9 cellular contexts compared by ENCODE assay signal in the genomic region with DNA sequence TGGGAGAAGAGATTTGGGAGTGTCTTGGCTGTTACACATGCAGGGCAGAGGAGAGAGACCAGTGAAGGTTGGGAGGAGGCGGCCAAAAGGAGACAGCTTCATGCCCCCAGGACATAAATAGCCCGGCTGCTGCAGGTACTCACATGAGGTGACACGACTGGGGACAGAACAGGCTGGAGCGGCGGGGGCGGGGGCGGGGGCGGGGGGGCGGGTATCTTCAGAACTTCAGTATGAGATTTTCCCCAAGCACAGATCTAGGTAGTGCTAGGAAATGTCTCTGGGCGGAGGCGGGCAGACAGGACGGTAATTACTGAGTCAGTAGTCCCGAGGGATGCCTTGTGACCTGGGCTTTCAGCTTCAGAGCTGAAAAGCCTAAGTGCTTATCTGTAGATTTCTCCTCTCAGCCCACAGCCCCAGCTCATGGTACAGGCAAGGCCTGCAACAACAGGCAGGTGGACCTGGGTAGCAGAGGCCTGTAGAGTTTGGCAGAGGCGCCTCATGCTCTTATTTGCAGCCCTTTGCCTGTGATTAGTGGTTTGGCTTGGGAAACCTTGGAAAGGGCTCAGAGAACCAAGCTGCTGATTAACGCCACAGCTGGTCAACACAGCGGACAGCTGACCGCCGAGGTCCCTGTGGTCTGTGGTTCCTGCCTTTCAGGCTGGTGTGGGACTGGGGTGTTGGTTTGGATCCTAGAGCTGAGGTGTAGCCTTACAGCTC. TPM values are rescaled to one million over a fixed set of nuclear protein-coding genes. Genes with fewer than 3 reads are reported as not detected.
DNase-seq lines count a peak whose midpoint lies in the region; ATAC-seq and TF ChIP-seq lines count a peak whose summit lies in the region.
"Had no signal": no experiment of that assay in that cellular context is flagged by ENCODE, and none has a peak within 500 bp of the region (broad histone marks: within the 10 kb centered on the region; RNA-seq: fewer than 3 reads in every experiment).

No MANE protein-coding gene starts in this region.

- peaks cover 33% of the 10 kb centered on the region for H3K36me3 ChIP-seq in A673 (ENCODE audit: insufficient read depth, low read length, poor library complexity, severe bottlenecking)
- peaks cover 20 to 49% of the 10 kb centered on the region in 2 experiments for H3K36me3 ChIP-seq in HEK293 (ENCODE audit: control insufficient read depth in 2 of 2, insufficient read depth in 1 of 2, low read length in 2 of 2)
- peaks cover 0 to 42% of the 10 kb centered on the region in 2 donors for H3K36me3 ChIP-seq in adrenal gland (replicated peaks in 1 of 2)
- peaks cover 0 to 27% (median 11%) of the 10 kb centered on the region in 4 donors for H3K36me3 ChIP-seq in right lobe of liver

- peaks cover 3% of the 10 kb centered on the region for H3K4me1 Mint-ChIP-seq in activated CD4-positive, alpha-beta T cell treated with anti-CD3 and anti-CD28 coated beads, Interleukin-2, amount 10 ng/mL, durations not matched to agents 7 days and 5 days

- H3K36me3 Mint-ChIP-seq in activated CD4-positive, alpha-beta T cell treated with anti-CD3 and anti-CD28 coated beads, Interleukin-2, amount 10 ng/mL, durations not matched to agents 7 days and 5 days (ENCODE audit: low read depth): peaks cover 5% of the 10 kb centered on the region

- no peak overlapping the region for H3K27ac Mint-ChIP-seq in activated CD4-positive, alpha-beta T cell treated with anti-CD3 and anti-CD28 coated beads, Interleukin-2, amount 10 ng/mL, durations not matched to agents 7 days and 5 days

- 72 to 84% (median 81%) methylated on average over 11 to 18 of the region's 18 CpGs for WGBS in adrenal gland, 4 donors
- 57% methylated on average over 12 of the region's 18 CpGs for WGBS in right lobe of liver (ENCODE audit: insufficient coverage, low coverage, low lambda C conversion rate, missing lambda C conversion rate)

- H3K4me3 Mint-ChIP-seq in activated CD4-positive, alpha-beta T cell treated with anti-CD3 and anti-CD28 coated beads, Interleukin-2, amount 10 ng/mL, durations not matched to agents 7 days and 5 days: no peak overlapping the region

- TF ChIP-seq POLR2A in adrenal gland (IDR thresholded peaks at IDR 0.05): no peak
- no peak for TF ChIP-seq POLR2A in right lobe of liver (IDR thresholded peaks at IDR 0.05)

- POLR2A ChIA-PET in A673 (lab: Charles Lee; ENCODE audit: low non-redundant PET) (no interaction called here), HEK293 (lab: Yijun Ruan, JAX) (interaction anchor here (0.6 to 2.8 kb wide), 4 partner anchors 10 to 311 kb away, joined by 3 to 19 read pairs (median 6); no protein-coding TSS in a partner anchor)
- POLR2A ChIA-PET in activated CD4-positive, alpha-beta T cell treated with anti-CD3 and anti-CD28 coated beads, Interleukin-2, amount 10 ng/mL, durations not matched to agents 7 days and 5 days (lab: Charles Lee): no interaction called here

- H3K4me3 ChIP-seq in A673 (ENCODE audit: low read depth, low read length, poor library complexity, severe bottlenecking) (no peak overlapping the region), HEK293 (ENCODE audit: low read depth, low read length) (no peak overlapping the region), adrenal gland (no peak overlapping the region), right lobe of liver (no peak overlapping the region)

- TF ChIP-seq CTCF in A673 (conservative IDR thresholded peaks at IDR 0.05; ENCODE audit: low read depth, low read length) (no peak), HEK293 (tag by site-specific recombination; IDR thresholded peaks at IDR 0.05) (no peak), adrenal gland (IDR thresholded peaks at IDR 0.05) (no peak), right lobe of liver (IDR thresholded peaks at IDR 0.05) (no peak)

- no peaks in the 10 kb centered on the region for H3K27me3 Mint-ChIP-seq in activated CD4-positive, alpha-beta T cell treated with anti-CD3 and anti-CD28 coated beads, Interleukin-2, amount 10 ng/mL, durations not matched to agents 7 days and 5 days

- peak; percentile 83 to 95 (median 90) for ATAC-seq in right lobe of liver

- DNase-seq in A673 (ENCODE audit: low spot score) (peak; percentile 44), adrenal gland (peak in 5 of 7 donors; percentile 47 to 84 (median 67)), right lobe of liver (peak in 2 of 3 donors; percentile 79 to 84), NCI-H2171 (lab: John Stamatoyannopoulos, UW) (no peak), NCI-H446 (lab: John Stamatoyannopoulos, UW) (no peak), Ammon's horn (ENCODE audit: low spot score) (no peak)
- DNase-seq in activated CD4-positive, alpha-beta T cell treated with anti-CD3 and anti-CD28 coated beads, Interleukin-2, amount 10 ng/mL, durations not matched to agents 7 days and 5 days: no peak
- DNase-seq: NCI-H2081 treated with DMSO at 0.1 percent for 48 hours had no signal

- CTCF ChIA-PET in A673 (lab: Charles Lee) (no interaction called here), HEK293 (lab: Yijun Ruan, JAX) (interaction anchor here (1.0 to 1.8 kb wide), 4 partner anchors 19 to 36 kb away, joined by 3 to 10 read pairs (median 4); no protein-coding TSS in a partner anchor)
- CTCF ChIA-PET in activated CD4-positive, alpha-beta T cell treated with anti-CD3 and anti-CD28 coated beads, Interleukin-2, amount 10 ng/mL, durations not matched to agents 7 days and 5 days (lab: Charles Lee): interaction anchor here (1.1 to 2.6 kb wide), 3 partner anchors 12 to 39 kb away, joined by 3 to 11 read pairs (median 6); a partner anchor contains a TSS

- H3K27me3 ChIP-seq in A673 (replicated peaks; ENCODE audit: insufficient read depth, low read depth, low read length, poor library complexity): no peaks in the 10 kb centered on the region
- H3K27me3 ChIP-seq in adrenal gland: no peaks in the 10 kb centered on the region
- H3K27me3 ChIP-seq in right lobe of liver: no peaks in the 10 kb centered on the region

- H3K9me3 ChIP-seq in A673 (ENCODE audit: low read depth, low read length, poor library complexity, severe bottlenecking): no peaks in the 10 kb centered on the region
- no peaks in the 10 kb centered on the region for H3K9me3 ChIP-seq in HEK293 (ENCODE audit: control insufficient read depth, insufficient read depth, low read depth, low read length)
- H3K9me3 ChIP-seq in adrenal gland (replicated peaks in 1 of 3): no peaks in the 10 kb centered on the region
- H3K9me3 ChIP-seq in right lobe of liver: no peaks in the 10 kb centered on the region

- intact Hi-C loops in A673 (cut with micrococcal nuclease; ENCODE audit: unreplicated experiment) (no loop called here), adrenal gland (cut with DNase I) (no loop called here), right lobe of liver (cut with DNase I) (no loop called here)

- H3K27ac ChIP-seq in A673 (ENCODE audit: low read depth, low read length, poor library complexity, severe bottlenecking) (peak overlapping the region; percentile 23), HEK293 (ENCODE audit: extremely low read depth, low read depth, low read length) (peak overlapping the region; percentile 74), adrenal gland (peak overlapping the region in 3 of 5 donors; percentile 26 to 86 (median 48)), right lobe of liver (peak overlapping the region in 2 of 3 donors; percentile 16 to 68)

- no TSS peak for BruUV-seq in A673 (replicated peaks; lab: Mats Ljungman, UMichigan)

- H3K4me1 ChIP-seq in A673 (ENCODE audit: insufficient read depth, low read length, poor library complexity, severe bottlenecking) (no peaks in the 10 kb centered on the region), HEK293 (ENCODE audit: control insufficient read depth, insufficient read depth, low read length) (peaks cover 9% of the 10 kb centered on the region), adrenal gland (replicated peaks in 1 of 2) (peaks cover 0 to 6% of the 10 kb centered on the region in 2 donors), right lobe of liver (peaks cover 0 to 16% (median 7%) of the 10 kb centered on the region in 4 donors)

- H3K9me3 Mint-ChIP-seq in activated CD4-positive, alpha-beta T cell treated with anti-CD3 and anti-CD28 coated beads, Interleukin-2, amount 10 ng/mL, durations not matched to agents 7 days and 5 days: no peaks in the 10 kb centered on the region

TF ChIP-seq in HEK293, 187 proteins besides CTCF, POLR2A, EP300 and RAD21 (continues in another document):
- TF ChIP-seq SP2 (tag by site-specific recombination; IDR thresholded peaks at IDR 0.05): 0 out of 2 replicates have a peak, but pooled peaks have one; percentile 10

RNA-seq across cellular contexts. Expression of a gene that starts 24.5 kb away (rescaled TPM):
- total RNA-seq in A673 (2021) (53.2 and 60.0 TPM in 2 replicates), adrenal gland (10 to 100 TPM; 15.1 to 35.5 (median 24.6) TPM), right lobe of liver (10 to 100 TPM in 4 of 6 experiments, 1 to 10 TPM in 2; 5.8 to 29.2 (median 11.1) TPM)
- polyA plus RNA-seq in adrenal gland: 10 to 100 TPM; 13.6 to 45.9 (median 19.0) TPM
- 10 to 100 TPM; 27.1 to 28.7 TPM for total RNA-seq in activated CD4-positive, alpha-beta T cell treated with anti-CD3 and anti-CD28 coated beads, Interleukin-2, amount 10 ng/mL, durations not matched to agents 7 days and 5 days

RNA-seq across cellular contexts. Expression of a gene that starts 35.1 kb away (rescaled TPM):
- total RNA-seq in A673 (2021) (0.37 and 2.2 TPM in 2 replicates), adrenal gland (10 to 100 TPM in 7 of 8 donors, 1 to 10 TPM in 1; 3.0 to 28.1 (median 13.8) TPM), right lobe of liver (10 to 100 TPM in 3 of 6 experiments, 1 to 10 TPM in 3; 3.4 to 12.5 (median 10.7) TPM)
- polyA plus RNA-seq in adrenal gland: 10 to 100 TPM in 2 of 3 donors, 1 to 10 TPM in 1; 6.6 to 47.5 (median 21.5) TPM
- total RNA-seq in activated CD4-positive, alpha-beta T cell treated with anti-CD3 and anti-CD28 coated beads, Interleukin-2, amount 10 ng/mL, durations not matched to agents 7 days and 5 days: 100 to 1,000 TPM; 161 to 182 TPM

RNA-seq across cellular contexts. Expression of a gene that starts 44.1 kb away (rescaled TPM):
- total RNA-seq in A673 (2021) (18.3 and 29.7 TPM in 2 replicates), adrenal gland (10 to 100 TPM; 13.9 to 47.3 (median 24.6) TPM), right lobe of liver (10 to 100 TPM; 38.6 to 87.4 (median 76.9) TPM)
- polyA plus RNA-seq in adrenal gland: 10 to 100 TPM in 2 of 3 donors, 1 to 10 TPM in 1; 1.4 to 39.1 (median 37.2) TPM
- total RNA-seq in activated CD4-positive, alpha-beta T cell treated with anti-CD3 and anti-CD28 coated beads, Interleukin-2, amount 10 ng/mL, durations not matched to agents 7 days and 5 days: 10 to 100 TPM; 40.9 to 44.7 TPM

RNA-seq across cellular contexts. Expression of a gene that starts 46.1 kb away (rescaled TPM):
- total RNA-seq in A673 (2021): 70.3 and 87.5 TPM in 2 replicates
- 100 to 1,000 TPM; 131 to 292 (median 217) TPM for total RNA-seq in adrenal gland
- 100 to 1,000 TPM; 205 to 258 (median 258) TPM for polyA plus RNA-seq in adrenal gland
- total RNA-seq in right lobe of liver: 10 to 100 TPM; 57.5 to 99.2 (median 68.7) TPM
- total RNA-seq in activated CD4-positive, alpha-beta T cell treated with anti-CD3 and anti-CD28 coated beads, Interleukin-2, amount 10 ng/mL, durations not matched to agents 7 days and 5 days: 10 to 100 TPM; 76.8 to 83.5 TPM

Comparison
In these comparisons a context has a peak if more than half of its experiments do, and no peak if none do; other contexts are left out.
1. DNase-seq: peak in A673 (single experiment), adrenal gland (5 of 7) and right lobe of liver (2 of 3); none in NCI-H2171 (single experiment), NCI-H446 (0 of 2), Ammon's horn (single experiment) and activated CD4-positive, alpha-beta T cell treated with anti-CD3 and anti-CD28 coated beads, Interleukin-2, amount 10 ng/mL, durations not matched to agents 7 days and 5 days (single experiment).
2. H3K27ac ChIP-seq: peak in every context shown above with its lines; median percentile 74 in HEK293; 48 in adrenal gland; 42 in right lobe of liver; 23 in A673.
3. RNA of a gene that starts 35.1 kb away (total RNA-seq): 161 to 182 TPM in activated CD4-positive, alpha-beta T cell treated with anti-CD3 and anti-CD28 coated beads, Interleukin-2, amount 10 ng/mL, durations not matched to agents 7 days and 5 days; 3.0 to 28.1 TPM in adrenal gland, 3.4 to 12.5 TPM in right lobe of liver and 0.37 to 2.2 TPM in A673; every median in the first group is over 4 times any median in the second.